In genomic region chr21:42629856-42630410, GRCh38 we compare ENCODE assay signal across 24 cellular contexts. TPM values are rescaled to one million over a fixed set of nuclear protein-coding genes. Genes with fewer than 3 reads are reported as not detected.
DNase-seq lines count a peak whose midpoint lies in the region; ATAC-seq and TF ChIP-seq lines count a peak whose summit lies in the region.
"Had no signal": no experiment of that assay in that cellular context is flagged by ENCODE, and none has a peak within 500 bp of the region (broad histone marks: within the 10 kb centered on the region; RNA-seq: fewer than 3 reads in every experiment).

No MANE protein-coding gene starts in this region.

- H3K4me3 ChIP-seq in lower lobe of right lung (no peak overlapping the region), transverse colon (no peak overlapping the region)
- H3K4me3 ChIP-seq: SK-N-MC had no signal

- TF ChIP-seq POLR2A in transverse colon (IDR thresholded peaks at IDR 0.05): no peak

- 68 to 81% methylated on average over 7 of the region's 7 CpGs for WGBS in transverse colon (ENCODE audit: low coverage in 1 of 2), 2 donors

- ATAC-seq in activated CD4-positive, alpha-beta T cell treated with anti-CD3 and anti-CD28 coated beads for 36 hours: peak; percentile 26
- no peak for ATAC-seq in lower lobe of right lung
- ATAC-seq in HG02840 (IDR thresholded peaks at IDR 0.05; ENCODE audit: low FRiP score, unreplicated experiment): no peak
- ATAC-seq: HepG2 had no signal

- H3K9me3 ChIP-seq in lower lobe of right lung (no peaks in the 10 kb centered on the region), transverse colon (no peaks in the 10 kb centered on the region)

- H3K36me3 ChIP-seq in lower lobe of right lung: no peaks in the 10 kb centered on the region
- H3K36me3 ChIP-seq in transverse colon: no peaks in the 10 kb centered on the region

- H3K9me3 Mint-ChIP-seq in activated CD4-positive, alpha-beta T cell treated with anti-CD3 and anti-CD28 coated beads for 36 hours (ENCODE audit: low read depth): no peaks in the 10 kb centered on the region
- H3K9me3 Mint-ChIP-seq: CD8-positive, alpha-beta memory T cell; H9 had no signal

- no peak overlapping the region for H3K27ac Mint-ChIP-seq in activated CD4-positive, alpha-beta T cell treated with anti-CD3 and anti-CD28 coated beads for 36 hours
- H3K27ac Mint-ChIP-seq: CD8-positive, alpha-beta memory T cell; H9; HFFc6 had no signal

- peaks cover 4% of the 10 kb centered on the region for H3K4me1 Mint-ChIP-seq in activated CD4-positive, alpha-beta T cell treated with anti-CD3 and anti-CD28 coated beads for 36 hours
- H3K4me1 Mint-ChIP-seq: CD8-positive, alpha-beta memory T cell had no signal

- in situ Hi-C loops in transverse colon (cut with MboI; ENCODE audit: low pct_ligation_motif_present in 1 of 4, low pct_unique_long_range_greater_than_20kb in 1 of 4, low sequenced_read_pairs in 3 of 4): no loop called here

- intact Hi-C loops in activated CD4-positive, alpha-beta T cell treated with anti-CD3 and anti-CD28 coated beads for 36 hours (cut with DNase I, micrococcal nuclease): no loop called here
- intact Hi-C loops in lower lobe of right lung (cut with DNase I): no loop called here
- intact Hi-C loops in transverse colon (cut with DNase I; ENCODE audit: low total_unique reads): no loop called here

- no peak for DNase-seq in activated CD4-positive, alpha-beta T cell treated with anti-CD3 and anti-CD28 coated beads for 36 hours
- no peak for DNase-seq in activated CD4-positive, alpha-beta T cell treated with anti-CD3 and anti-CD28 coated beads, Interleukin-2, amount 50 U/mL, for 4 hours
- DNase-seq in NCI-H69 (lab: John Stamatoyannopoulos, UW): peak; percentile 21
- peak; percentile 15 for DNase-seq in lower lobe of right lung
- peak; percentile 1 for DNase-seq in transverse colon
- DNase-seq in GM10248 (ENCODE audit: extremely low spot score): no peak
- DNase-seq: H9, HFFc6, KBM-7, MM.1S, NCI-H1092, NCI-H1436, NCI-H2029 treated with DMSO at 0.1 percent for 48 hours, NCI-H226, NCI-H510A treated with DMSO at 0.1 percent for 48 hours, SHP77 treated with DMSO at 0.1 percent for 48 hours, SW 1271 had no signal

- no peaks in the 10 kb centered on the region for H3K36me3 Mint-ChIP-seq in activated CD4-positive, alpha-beta T cell treated with anti-CD3 and anti-CD28 coated beads for 36 hours (ENCODE audit: low read depth)
- H3K36me3 Mint-ChIP-seq: CD8-positive, alpha-beta memory T cell had no signal

- H3K4me1 ChIP-seq in lower lobe of right lung (no peaks in the 10 kb centered on the region), transverse colon (peaks cover 0 to 2% (median 0%) of the 10 kb centered on the region in 4 donors)

- H3K27ac ChIP-seq in lower lobe of right lung (no peak overlapping the region), transverse colon (no peak overlapping the region)
- H3K27ac ChIP-seq: C4-2B, HL-60, SK-N-MC had no signal

- no peak for TF ChIP-seq EP300 in transverse colon (IDR thresholded peaks at IDR 0.05; ENCODE audit: low read depth)

- no peak for TF ChIP-seq CTCF in lower lobe of right lung (IDR thresholded peaks at IDR 0.05)
- no peak for TF ChIP-seq CTCF in transverse colon (IDR thresholded peaks at IDR 0.05)
- TF ChIP-seq CTCF in GM10248 (IDR thresholded peaks at IDR 0.05; ENCODE audit: control extremely low read depth, extremely low read depth, low read depth, missing control alignments): no peak

- no peak overlapping the region for H3K4me3 Mint-ChIP-seq in activated CD4-positive, alpha-beta T cell treated with anti-CD3 and anti-CD28 coated beads for 36 hours
- H3K4me3 Mint-ChIP-seq: CD8-positive, alpha-beta memory T cell; H9; HFFc6 had no signal

- peaks cover 6% of the 10 kb centered on the region for H3K27me3 ChIP-seq in lower lobe of right lung (ENCODE audit: low read depth)
- no peaks in the 10 kb centered on the region for H3K27me3 ChIP-seq in transverse colon

- CTCF ChIA-PET in activated CD4-positive, alpha-beta T cell treated with anti-CD3 and anti-CD28 coated beads for 36 hours (lab: Charles Lee): no interaction called here
- CTCF ChIA-PET in GM10248 (lab: Yijun Ruan, JAX): no interaction called here

- POLR2A ChIA-PET in activated CD4-positive, alpha-beta T cell treated with anti-CD3 and anti-CD28 coated beads for 36 hours (lab: Charles Lee): no interaction called here
- POLR2A ChIA-PET in GM10248 (lab: Yijun Ruan, JAX): no interaction called here

- no peaks in the 10 kb centered on the region for H3K27me3 Mint-ChIP-seq in activated CD4-positive, alpha-beta T cell treated with anti-CD3 and anti-CD28 coated beads for 36 hours

RNA-seq across cellular contexts. Expression of gene PDE9A, which starts 23.5 kb away (rescaled TPM):
- 1 to 10 TPM; 7.1 to 7.3 TPM for total RNA-seq in activated CD4-positive, alpha-beta T cell treated with anti-CD3 and anti-CD28 coated beads for 36 hours
- 12.8 TPM for total RNA-seq in lower lobe of right lung
- total RNA-seq in transverse colon: 100 to 1,000 TPM in 3 of 4 donors, 10 to 100 TPM in 1; 65.7 to 673 (median 364) TPM
- total RNA-seq: HFFc6, RPMI7951 had no signal

Comparison
In these comparisons a context has a peak if more than half of its experiments do, and no peak if none do; other contexts are left out.
1. DNase-seq: peak in NCI-H69 (single experiment), lower lobe of right lung (single experiment) and transverse colon (single experiment); none in activated CD4-positive, alpha-beta T cell treated with anti-CD3 and anti-CD28 coated beads for 36 hours (single experiment), activated CD4-positive, alpha-beta T cell treated with anti-CD3 and anti-CD28 coated beads, Interleukin-2, amount 50 U/mL, for 4 hours (0 of 2) and GM10248 (single experiment).